ENCODE assay signal across 1 cellular context in the genomic region with DNA sequence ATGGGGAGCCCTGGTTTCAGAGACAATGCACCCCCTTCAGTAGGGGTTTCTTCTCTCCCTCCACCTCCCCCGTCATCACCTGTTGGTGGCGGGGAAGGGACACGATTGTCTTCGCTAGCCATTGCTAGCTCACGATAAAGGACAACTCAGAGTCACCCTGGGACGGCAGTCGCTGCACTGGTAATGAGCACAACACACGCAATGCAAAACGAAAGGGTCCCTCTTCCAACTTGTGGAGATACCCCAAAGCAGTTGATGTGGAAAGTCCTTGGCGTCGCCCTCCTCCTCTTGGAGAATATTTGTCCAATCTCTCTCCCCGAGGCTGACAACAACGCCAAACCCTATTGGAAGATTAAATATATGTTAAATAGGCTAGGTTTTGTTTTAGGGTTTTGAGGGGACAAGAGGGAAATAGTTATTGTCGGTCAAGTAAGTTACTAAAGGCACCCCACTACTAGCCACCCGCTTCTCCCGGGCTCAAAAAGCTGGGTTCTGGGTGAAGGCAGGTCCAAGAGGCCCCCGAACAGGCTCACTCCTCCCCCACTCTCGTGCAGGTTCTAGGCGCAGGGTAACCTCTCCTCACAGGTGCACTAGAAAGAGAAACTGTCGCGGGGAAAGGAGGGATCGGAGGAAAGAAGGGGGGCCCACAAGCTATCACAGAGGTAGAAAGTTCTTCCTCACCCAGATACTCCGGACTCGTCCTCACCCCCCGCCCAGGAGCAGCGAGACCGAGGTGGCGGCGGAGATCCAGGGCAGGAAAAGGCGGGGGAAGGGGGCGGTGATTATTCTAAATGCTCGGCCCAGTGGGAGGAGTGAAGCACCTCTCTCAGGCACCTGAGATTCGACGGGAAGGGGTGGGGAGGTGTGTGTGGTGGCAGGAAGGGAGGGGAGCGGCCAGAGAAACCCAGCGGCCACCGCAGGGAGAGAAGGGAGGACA.
A peak's percentile ranks its signal among the peaks of the same experiment; 100 is the strongest.
TF ChIP-seq lines count a peak whose summit lies in the region.

A gene with protein sequence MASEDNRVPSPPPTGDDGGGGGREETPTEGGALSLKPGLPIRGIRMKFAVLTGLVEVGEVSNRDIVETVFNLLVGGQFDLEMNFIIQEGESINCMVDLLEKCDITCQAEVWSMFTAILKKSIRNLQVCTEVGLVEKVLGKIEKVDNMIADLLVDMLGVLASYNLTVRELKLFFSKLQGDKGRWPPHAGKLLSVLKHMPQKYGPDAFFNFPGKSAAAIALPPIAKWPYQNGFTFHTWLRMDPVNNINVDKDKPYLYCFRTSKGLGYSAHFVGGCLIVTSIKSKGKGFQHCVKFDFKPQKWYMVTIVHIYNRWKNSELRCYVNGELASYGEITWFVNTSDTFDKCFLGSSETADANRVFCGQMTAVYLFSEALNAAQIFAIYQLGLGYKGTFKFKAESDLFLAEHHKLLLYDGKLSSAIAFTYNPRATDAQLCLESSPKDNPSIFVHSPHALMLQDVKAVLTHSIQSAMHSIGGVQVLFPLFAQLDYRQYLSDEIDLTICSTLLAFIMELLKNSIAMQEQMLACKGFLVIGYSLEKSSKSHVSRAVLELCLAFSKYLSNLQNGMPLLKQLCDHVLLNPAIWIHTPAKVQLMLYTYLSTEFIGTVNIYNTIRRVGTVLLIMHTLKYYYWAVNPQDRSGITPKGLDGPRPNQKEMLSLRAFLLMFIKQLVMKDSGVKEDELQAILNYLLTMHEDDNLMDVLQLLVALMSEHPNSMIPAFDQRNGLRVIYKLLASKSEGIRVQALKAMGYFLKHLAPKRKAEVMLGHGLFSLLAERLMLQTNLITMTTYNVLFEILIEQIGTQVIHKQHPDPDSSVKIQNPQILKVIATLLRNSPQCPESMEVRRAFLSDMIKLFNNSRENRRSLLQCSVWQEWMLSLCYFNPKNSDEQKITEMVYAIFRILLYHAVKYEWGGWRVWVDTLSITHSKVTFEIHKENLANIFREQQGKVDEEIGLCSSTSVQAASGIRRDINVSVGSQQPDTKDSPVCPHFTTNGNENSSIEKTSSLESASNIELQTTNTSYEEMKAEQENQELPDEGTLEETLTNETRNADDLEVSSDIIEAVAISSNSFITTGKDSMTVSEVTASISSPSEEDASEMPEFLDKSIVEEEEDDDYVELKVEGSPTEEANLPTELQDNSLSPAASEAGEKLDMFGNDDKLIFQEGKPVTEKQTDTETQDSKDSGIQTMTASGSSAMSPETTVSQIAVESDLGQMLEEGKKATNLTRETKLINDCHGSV (N-terminal part only) (minus strand): TSS at position 764 of the 937 bp plus-strand sequence. CDS start 642 bp downstream, at position 122.

TF ChIP-seq in HepG2, 621 proteins besides CTCF, POLR2A, EP300 and RAD21 (continued from another document and continues in another):
- no peak for TF ChIP-seq MXI1 (IDR thresholded peaks at IDR 0.05; ENCODE audit: borderline replicate concordance, low read depth, low read length)
- TF ChIP-seq, protein P1, sequence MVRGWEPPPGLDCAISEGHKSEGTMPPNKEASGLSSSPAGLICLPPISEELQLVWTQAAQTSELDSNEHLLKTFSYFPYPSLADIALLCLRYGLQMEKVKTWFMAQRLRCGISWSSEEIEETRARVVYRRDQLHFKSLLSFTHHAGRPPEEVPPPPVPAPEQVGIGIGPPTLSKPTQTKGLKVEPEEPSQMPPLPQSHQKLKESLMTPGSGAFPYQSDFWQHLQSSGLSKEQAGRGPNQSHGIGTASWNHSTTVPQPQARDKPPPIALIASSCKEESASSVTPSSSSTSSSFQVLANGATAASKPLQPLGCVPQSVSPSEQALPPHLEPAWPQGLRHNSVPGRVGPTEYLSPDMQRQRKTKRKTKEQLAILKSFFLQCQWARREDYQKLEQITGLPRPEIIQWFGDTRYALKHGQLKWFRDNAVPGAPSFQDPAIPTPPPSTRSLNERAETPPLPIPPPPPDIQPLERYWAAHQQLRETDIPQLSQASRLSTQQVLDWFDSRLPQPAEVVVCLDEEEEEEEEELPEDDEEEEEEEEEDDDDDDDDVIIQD (CRISPR knock-in tag; IDR thresholded peaks at IDR 0.05; ENCODE audit: low read depth), result peak; percentile 39
- TF ChIP-seq, protein P2, sequence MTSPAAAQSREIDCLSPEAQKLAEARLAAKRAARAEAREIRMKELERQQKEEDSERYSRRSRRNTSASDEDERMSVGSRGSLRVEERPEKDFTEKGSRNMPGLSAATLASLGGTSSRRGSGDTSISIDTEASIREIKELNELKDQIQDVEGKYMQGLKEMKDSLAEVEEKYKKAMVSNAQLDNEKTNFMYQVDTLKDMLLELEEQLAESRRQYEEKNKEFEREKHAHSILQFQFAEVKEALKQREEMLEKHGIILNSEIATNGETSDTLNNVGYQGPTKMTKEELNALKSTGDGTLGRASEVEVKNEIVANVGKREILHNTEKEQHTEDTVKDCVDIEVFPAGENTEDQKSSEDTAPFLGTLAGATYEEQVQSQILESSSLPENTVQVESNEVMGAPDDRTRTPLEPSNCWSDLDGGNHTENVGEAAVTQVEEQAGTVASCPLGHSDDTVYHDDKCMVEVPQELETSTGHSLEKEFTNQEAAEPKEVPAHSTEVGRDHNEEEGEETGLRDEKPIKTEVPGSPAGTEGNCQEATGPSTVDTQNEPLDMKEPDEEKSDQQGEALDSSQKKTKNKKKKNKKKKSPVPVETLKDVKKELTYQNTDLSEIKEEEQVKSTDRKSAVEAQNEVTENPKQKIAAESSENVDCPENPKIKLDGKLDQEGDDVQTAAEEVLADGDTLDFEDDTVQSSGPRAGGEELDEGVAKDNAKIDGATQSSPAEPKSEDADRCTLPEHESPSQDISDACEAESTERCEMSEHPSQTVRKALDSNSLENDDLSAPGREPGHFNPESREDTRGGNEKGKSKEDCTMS (CRISPR knock-in tag; conservative IDR thresholded peaks at IDR 0.05), result no peak
- no peak for TF ChIP-seq ZNF841 (CRISPR knock-in tag; IDR thresholded peaks at IDR 0.05; ENCODE audit: borderline replicate concordance)
- TF ChIP-seq AGO1 (IDR thresholded peaks at IDR 0.05; ENCODE audit: low read depth, low read length, poor library complexity, severe bottlenecking), result no peak
- TF ChIP-seq ZMYM3 (CRISPR knock-in tag; IDR thresholded peaks at IDR 0.05), result no peak
- no peak for TF ChIP-seq DPF2 (CRISPR knock-in tag; IDR thresholded peaks at IDR 0.05; ENCODE audit: borderline replicate concordance, low read depth)
- no peak for TF ChIP-seq ZNF83 (CRISPR knock-in tag; IDR thresholded peaks at IDR 0.05; ENCODE audit: borderline replicate concordance)
- TF ChIP-seq CREM (IDR thresholded peaks at IDR 0.05), result peak; percentile 35; the same call in 1 of the 2 replicates
- no peak for TF ChIP-seq CREM (CRISPR knock-in tag; IDR thresholded peaks at IDR 0.05)
- no peak; the same call in 1 of the 2 replicates for TF ChIP-seq ZNF776 (CRISPR knock-in tag; IDR thresholded peaks at IDR 0.05)
- TF ChIP-seq NFKB2 (CRISPR knock-in tag; IDR thresholded peaks at IDR 0.05; ENCODE audit: borderline replicate concordance), result no peak; the same call in 1 of the 2 replicates
- TF ChIP-seq ZNF382 (CRISPR knock-in tag; IDR thresholded peaks at IDR 0.05; ENCODE audit: borderline replicate concordance), result no peak
- no peak for TF ChIP-seq FOXP1 (IDR thresholded peaks at IDR 0.05)
- TF ChIP-seq FOXP1 (CRISPR knock-in tag; IDR thresholded peaks at IDR 0.05), result no peak
- no peak; the same call in 1 of the 2 replicates for TF ChIP-seq ZNF747 (CRISPR knock-in tag; IDR thresholded peaks at IDR 0.05; ENCODE audit: borderline replicate concordance)
- TF ChIP-seq GATAD1 (CRISPR knock-in tag; IDR thresholded peaks at IDR 0.05), result peak; percentile 13; the same call in 1 of the 2 replicates
- TF ChIP-seq, protein P3, sequence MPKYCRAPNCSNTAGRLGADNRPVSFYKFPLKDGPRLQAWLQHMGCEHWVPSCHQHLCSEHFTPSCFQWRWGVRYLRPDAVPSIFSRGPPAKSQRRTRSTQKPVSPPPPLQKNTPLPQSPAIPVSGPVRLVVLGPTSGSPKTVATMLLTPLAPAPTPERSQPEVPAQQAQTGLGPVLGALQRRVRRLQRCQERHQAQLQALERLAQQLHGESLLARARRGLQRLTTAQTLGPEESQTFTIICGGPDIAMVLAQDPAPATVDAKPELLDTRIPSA (CRISPR knock-in tag; IDR thresholded peaks at IDR 0.05; ENCODE audit: borderline replicate concordance), result no peak; the same call in 1 of the 2 replicates
- no peak for TF ChIP-seq ZNF136 (CRISPR knock-in tag; IDR thresholded peaks at IDR 0.05; ENCODE audit: low read depth)
- no peak for TF ChIP-seq NR2F6 (IDR thresholded peaks at IDR 0.05)
- TF ChIP-seq NR2F6 (CRISPR knock-in tag; IDR thresholded peaks at IDR 0.05), result no peak
- no peak for TF ChIP-seq ESRRA (CRISPR knock-in tag; IDR thresholded peaks at IDR 0.05; ENCODE audit: low read depth)
- no peak for TF ChIP-seq ZBTB38 (CRISPR knock-in tag; IDR thresholded peaks at IDR 0.05)
- no peak for TF ChIP-seq NR2F1 (CRISPR knock-in tag; IDR thresholded peaks at IDR 0.05)
- no peak for TF ChIP-seq DMAP1 (CRISPR knock-in tag; IDR thresholded peaks at IDR 0.05)
- no peak for TF ChIP-seq MAFG (CRISPR knock-in tag; IDR thresholded peaks at IDR 0.05)
- TF ChIP-seq ZC3H13 (CRISPR knock-in tag; IDR thresholded peaks at IDR 0.05), result peak; percentile 50; the same call in 1 of the 2 replicates
- peak; percentile 26; the same call in 1 of the 2 replicates for TF ChIP-seq ARNTL (CRISPR knock-in tag; IDR thresholded peaks at IDR 0.05)
- no peak for TF ChIP-seq FIP1L1 (IDR thresholded peaks at IDR 0.05; ENCODE audit: borderline replicate concordance, insufficient read depth, low read depth, low read length)
- no peak for TF ChIP-seq ZNF678 (CRISPR knock-in tag; IDR thresholded peaks at IDR 0.05)
- no peak for TF ChIP-seq NFE2 (CRISPR knock-in tag; IDR thresholded peaks at IDR 0.05)
- TF ChIP-seq ARHGAP35 (CRISPR knock-in tag; IDR thresholded peaks at IDR 0.05; ENCODE audit: borderline replicate concordance), result no peak
- no peak for TF ChIP-seq ZNF75D (CRISPR knock-in tag; IDR thresholded peaks at IDR 0.05; ENCODE audit: borderline replicate concordance)
- no peak for TF ChIP-seq SMAD1 (CRISPR knock-in tag; IDR thresholded peaks at IDR 0.05; ENCODE audit: borderline replicate concordance, low read depth)
- no peak for TF ChIP-seq ZNF10 (CRISPR knock-in tag; IDR thresholded peaks at IDR 0.05; ENCODE audit: borderline replicate concordance, low read depth)
- TF ChIP-seq KDM5B (CRISPR knock-in tag; IDR thresholded peaks at IDR 0.05; ENCODE audit: borderline replicate concordance), result no peak
- TF ChIP-seq, protein P4, sequence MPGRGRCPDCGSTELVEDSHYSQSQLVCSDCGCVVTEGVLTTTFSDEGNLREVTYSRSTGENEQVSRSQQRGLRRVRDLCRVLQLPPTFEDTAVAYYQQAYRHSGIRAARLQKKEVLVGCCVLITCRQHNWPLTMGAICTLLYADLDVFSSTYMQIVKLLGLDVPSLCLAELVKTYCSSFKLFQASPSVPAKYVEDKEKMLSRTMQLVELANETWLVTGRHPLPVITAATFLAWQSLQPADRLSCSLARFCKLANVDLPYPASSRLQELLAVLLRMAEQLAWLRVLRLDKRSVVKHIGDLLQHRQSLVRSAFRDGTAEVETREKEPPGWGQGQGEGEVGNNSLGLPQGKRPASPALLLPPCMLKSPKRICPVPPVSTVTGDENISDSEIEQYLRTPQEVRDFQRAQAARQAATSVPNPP (CRISPR knock-in tag; IDR thresholded peaks at IDR 0.05), result no peak
- TF ChIP-seq, protein P5, sequence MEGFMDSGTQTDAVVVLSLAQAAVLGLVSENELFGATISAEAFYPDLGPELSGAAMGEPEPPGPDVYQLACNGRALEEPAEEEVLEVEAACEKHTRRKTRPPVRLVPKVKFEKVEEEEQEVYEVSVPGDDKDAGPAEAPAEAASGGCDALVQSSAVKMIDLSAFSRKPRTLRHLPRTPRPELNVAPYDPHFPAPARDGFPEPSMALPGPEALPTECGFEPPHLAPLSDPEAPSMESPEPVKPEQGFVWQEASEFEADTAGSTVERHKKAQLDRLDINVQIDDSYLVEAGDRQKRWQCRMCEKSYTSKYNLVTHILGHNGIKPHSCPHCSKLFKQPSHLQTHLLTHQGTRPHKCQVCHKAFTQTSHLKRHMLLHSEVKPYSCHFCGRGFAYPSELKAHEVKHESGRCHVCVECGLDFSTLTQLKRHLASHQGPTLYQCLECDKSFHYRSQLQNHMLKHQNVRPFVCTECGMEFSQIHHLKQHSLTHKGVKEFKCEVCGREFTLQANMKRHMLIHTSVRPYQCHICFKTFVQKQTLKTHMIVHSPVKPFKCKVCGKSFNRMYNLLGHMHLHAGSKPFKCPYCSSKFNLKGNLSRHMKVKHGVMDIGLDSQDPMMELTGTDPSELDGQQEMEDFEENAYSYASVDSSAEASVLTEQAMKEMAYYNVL (CRISPR knock-in tag; IDR thresholded peaks at IDR 0.05; ENCODE audit: borderline replicate concordance), result no peak; the same call in 1 of the 2 replicates
- no peak for TF ChIP-seq ZNF232 (CRISPR knock-in tag; IDR thresholded peaks at IDR 0.05; ENCODE audit: borderline replicate concordance)
- no peak for TF ChIP-seq ZFP36L1 (CRISPR knock-in tag; IDR thresholded peaks at IDR 0.05)
- peak; percentile 14; the same call in 1 of the 2 replicates for TF ChIP-seq ZNF564 (CRISPR knock-in tag; IDR thresholded peaks at IDR 0.05)
- TF ChIP-seq ZNF468 (CRISPR knock-in tag; IDR thresholded peaks at IDR 0.05), result no peak
- TF ChIP-seq POLR2AphosphoS2 (IDR thresholded peaks at IDR 0.05; ENCODE audit: low read depth, low read length), result no peak
- TF ChIP-seq, protein P6, sequence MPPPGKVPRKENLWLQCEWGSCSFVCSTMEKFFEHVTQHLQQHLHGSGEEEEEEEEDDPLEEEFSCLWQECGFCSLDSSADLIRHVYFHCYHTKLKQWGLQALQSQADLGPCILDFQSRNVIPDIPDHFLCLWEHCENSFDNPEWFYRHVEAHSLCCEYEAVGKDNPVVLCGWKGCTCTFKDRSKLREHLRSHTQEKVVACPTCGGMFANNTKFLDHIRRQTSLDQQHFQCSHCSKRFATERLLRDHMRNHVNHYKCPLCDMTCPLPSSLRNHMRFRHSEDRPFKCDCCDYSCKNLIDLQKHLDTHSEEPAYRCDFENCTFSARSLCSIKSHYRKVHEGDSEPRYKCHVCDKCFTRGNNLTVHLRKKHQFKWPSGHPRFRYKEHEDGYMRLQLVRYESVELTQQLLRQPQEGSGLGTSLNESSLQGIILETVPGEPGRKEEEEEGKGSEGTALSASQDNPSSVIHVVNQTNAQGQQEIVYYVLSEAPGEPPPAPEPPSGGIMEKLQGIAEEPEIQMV (CRISPR knock-in tag; IDR thresholded peaks at IDR 0.05; ENCODE audit: low read depth), result no peak
- TF ChIP-seq ZNF670 (CRISPR knock-in tag; IDR thresholded peaks at IDR 0.05; ENCODE audit: borderline replicate concordance), result no peak
- no peak for TF ChIP-seq MYC (CRISPR knock-in tag; IDR thresholded peaks at IDR 0.05; ENCODE audit: borderline replicate concordance)
- TF ChIP-seq, protein P7, sequence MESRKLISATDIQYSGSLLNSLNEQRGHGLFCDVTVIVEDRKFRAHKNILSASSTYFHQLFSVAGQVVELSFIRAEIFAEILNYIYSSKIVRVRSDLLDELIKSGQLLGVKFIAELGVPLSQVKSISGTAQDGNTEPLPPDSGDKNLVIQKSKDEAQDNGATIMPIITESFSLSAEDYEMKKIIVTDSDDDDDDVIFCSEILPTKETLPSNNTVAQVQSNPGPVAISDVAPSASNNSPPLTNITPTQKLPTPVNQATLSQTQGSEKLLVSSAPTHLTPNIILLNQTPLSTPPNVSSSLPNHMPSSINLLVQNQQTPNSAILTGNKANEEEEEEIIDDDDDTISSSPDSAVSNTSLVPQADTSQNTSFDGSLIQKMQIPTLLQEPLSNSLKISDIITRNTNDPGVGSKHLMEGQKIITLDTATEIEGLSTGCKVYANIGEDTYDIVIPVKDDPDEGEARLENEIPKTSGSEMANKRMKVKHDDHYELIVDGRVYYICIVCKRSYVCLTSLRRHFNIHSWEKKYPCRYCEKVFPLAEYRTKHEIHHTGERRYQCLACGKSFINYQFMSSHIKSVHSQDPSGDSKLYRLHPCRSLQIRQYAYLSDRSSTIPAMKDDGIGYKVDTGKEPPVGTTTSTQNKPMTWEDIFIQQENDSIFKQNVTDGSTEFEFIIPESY (CRISPR knock-in tag; IDR thresholded peaks at IDR 0.05), result no peak
